In the genomic region with DNA sequence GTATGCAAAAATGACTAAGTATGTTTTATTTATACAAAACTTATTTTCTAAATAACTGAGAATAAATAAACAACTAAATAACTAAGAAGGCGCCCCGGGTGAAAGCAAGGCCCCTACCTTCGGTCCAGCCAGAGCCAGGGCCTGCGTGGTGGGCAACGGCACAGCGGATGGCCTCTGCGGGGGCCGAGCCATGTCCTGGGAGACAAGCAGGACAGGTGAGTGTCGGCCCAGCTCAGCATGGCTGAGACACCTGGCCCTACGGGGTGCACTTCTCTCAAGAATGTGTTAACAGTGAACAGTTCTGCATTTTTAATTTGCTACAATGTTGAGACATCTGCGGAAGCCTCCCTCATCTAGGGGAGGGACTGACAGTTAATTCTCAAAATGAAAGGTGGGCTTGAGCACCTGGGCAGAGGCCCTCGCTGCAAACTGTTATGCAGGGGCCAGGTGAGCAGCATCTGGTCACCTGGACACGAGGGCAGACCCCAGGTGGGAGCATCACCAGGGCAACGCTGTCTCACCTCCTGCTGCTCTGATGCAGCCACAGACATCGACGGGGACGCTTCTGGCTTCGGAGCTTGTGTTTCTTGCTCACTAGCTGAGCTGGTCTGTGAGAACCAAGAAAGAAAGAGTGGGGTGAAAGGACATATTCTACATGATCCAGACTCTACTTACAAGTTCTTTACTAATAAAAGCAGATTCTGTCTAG, we compare ENCODE assay signal across 20 cellular contexts. TPM values are rescaled to one million over a fixed set of nuclear protein-coding genes. Genes with fewer than 3 reads are reported as not detected.
"Had no signal": no experiment of that assay in that cellular context is flagged by ENCODE, and none has a peak within 500 bp of the region (broad histone marks: within the 10 kb centered on the region; RNA-seq: fewer than 3 reads in every experiment).

No MANE protein-coding gene starts in this region.

- FAIRE-seq: keratinocyte had no signal

- H3K27me3 ChIP-seq: right atrium auricular region, right lobe of liver, tibial nerve, vagina had no signal

- H2AFZ ChIP-seq: parathyroid adenoma had no signal

- H3K4me2 ChIP-seq: smooth muscle cell had no signal

- H3K27ac ChIP-seq: left ventricle myocardium inferior, parathyroid adenoma, right atrium auricular region, right lobe of liver, tibial nerve, vagina had no signal

- H3K9me3 ChIP-seq: left ventricle myocardium inferior, right atrium auricular region, right lobe of liver, tibial nerve, vagina had no signal

- H3K4me3 ChIP-seq: left ventricle myocardium inferior, lung, right atrium auricular region, right lobe of liver, smooth muscle cell, tibial nerve, vagina had no signal

- H3K9ac ChIP-seq: parathyroid adenoma had no signal

- H3K79me2 ChIP-seq: parathyroid adenoma had no signal

- DNase-seq: hippocampal formation; left ventricle myocardium inferior; naive B cell; natural killer cell; nucleus accumbens; right lobe of liver; stimulated activated CD4-positive, alpha-beta T cell treated with anti-CD3 and anti-CD28 coated beads, Interleukin-1b, Interleukin-23, amount 100 ng/mL, for 48 hours; stimulated activated CD4-positive, alpha-beta T cell treated with anti-CD3 and anti-CD28 coated beads, Interleukin-2, amount 100 ng/mL, for 48 hours; stimulated activated CD4-positive, alpha-beta T cell treated with anti-CD3 and anti-CD28 coated beads, Interleukin-4, amount 100 ng/mL, for 4 hours; stimulated activated CD8-positive, alpha-beta memory T cell treated with anti-CD3 and anti-CD28 coated beads, Interleukin-4, amount 100 ng/mL, for 48 hours; stimulated activated naive CD4-positive, alpha-beta T cell treated with Interleukin-2 at 50 U/mL for 16 hours; stimulated activated naive CD8-positive, alpha-beta T cell treated with anti-CD3 and anti-CD28 coated beads, Interleukin-15, amount 100 ng/mL, for 72 hours; substantia nigra had no signal

- H3K4me1 ChIP-seq: parathyroid adenoma, vagina had no signal

RNA-seq across cellular contexts. Expression of gene AMN, which starts 31.8 kb away (rescaled TPM):
- total RNA-seq: left ventricle myocardium inferior had no signal
